In genomic region chr12:67747869-67748760, GRCh38 we compare ENCODE assay signal across 15 cellular contexts.
DNase-seq lines count a peak whose midpoint lies in the region; ATAC-seq and TF ChIP-seq lines count a peak whose summit lies in the region.
"Had no signal": no experiment of that assay in that cellular context is flagged by ENCODE, and none has a peak within 500 bp of the region (broad histone marks: within the 10 kb centered on the region; RNA-seq: fewer than 3 reads in every experiment).

No MANE protein-coding gene starts in this region.

- H3K27ac ChIP-seq in osteoblast (ENCODE audit: low read depth, low read length) (peak overlapping the region; percentile 34), substantia nigra (ENCODE audit: low read depth, low read length, poor library complexity, severe bottlenecking) (no peak overlapping the region)
- H3K27ac ChIP-seq: HL-60 had no signal

- H2AFZ ChIP-seq in osteoblast (ENCODE audit: low read length), result peak overlapping the region; percentile 3

- H3K79me2 ChIP-seq in osteoblast (ENCODE audit: insufficient read depth, low read length), result no peaks in the 10 kb centered on the region

- TF ChIP-seq CTCF in fibroblast of mammary gland (conservative IDR thresholded peaks at IDR 0.05; ENCODE audit: control insufficient read depth, insufficient read depth, low read depth, low read length) (no peak), osteoblast (IDR thresholded peaks at IDR 0.05; ENCODE audit: extremely low read depth, low read depth, low read length) (no peak)

- H4K20me1 ChIP-seq in osteoblast (ENCODE audit: insufficient read depth, low read length), result no peaks in the 10 kb centered on the region

- in situ Hi-C loops in KBM-7 (cut with MboI; ENCODE audit: low pct_unique_long_range_greater_than_20kb, low sequenced_read_pairs), result no loop called here

- H3K4me3 ChIP-seq in fibroblast of mammary gland (ENCODE audit: control insufficient read depth, low read depth, low read length) (no peak overlapping the region), osteoblast (ENCODE audit: insufficient read depth, low read length) (no peak overlapping the region)

- no peaks in the 10 kb centered on the region for H3K9me3 ChIP-seq in osteoblast (ENCODE audit: low read depth, low read length)

- H3K4me2 ChIP-seq in osteoblast (ENCODE audit: insufficient read depth, low read length), result peak overlapping the region; percentile 9

- ATAC-seq in GM19324 (IDR thresholded peaks at IDR 0.05; ENCODE audit: low FRiP score, unreplicated experiment), result no peak

- no peaks in the 10 kb centered on the region for H3K36me3 ChIP-seq in osteoblast (ENCODE audit: insufficient read depth, low read length)

- DNase-seq in EL (peak; percentile 74), RKO (ENCODE audit: low spot score) (peak; percentile 39), fibroblast of mammary gland (ENCODE audit: low read depth) (peak; percentile 64), osteoblast (ENCODE audit: insufficient read length, low spot score, missing footprints) (no peak), substantia nigra (lab: John Stamatoyannopoulos, UW) (no peak), KBM-7 (no peak), retina (no peak)
- DNase-seq: activated CD4-positive, alpha-beta T cell treated with anti-CD3 and anti-CD28 coated beads, Interleukin-2, amount 50 U/mL, for 4 hours; activated naive CD8-positive, alpha-beta T cell treated with anti-CD3 and anti-CD28 coated beads, Interleukin-2, amount 10 ng/mL, durations not matched to agents 7 days and 5 days; DND-41; NCI-H2081 treated with DMSO at 0.1 percent for 48 hours; SHP77; stimulated activated naive CD4-positive, alpha-beta T cell had no signal

- H3K27me3 ChIP-seq in osteoblast (ENCODE audit: insufficient read depth, low read length), result no peaks in the 10 kb centered on the region

- H3K4me1 ChIP-seq in osteoblast (ENCODE audit: insufficient read depth, low read length), result peaks cover 16% of the 10 kb centered on the region

Comparison
In these comparisons a context has a peak if more than half of its experiments do, and no peak if none do; other contexts are left out.
1. DNase-seq: peak in EL (single experiment), RKO (single experiment) and fibroblast of mammary gland (single experiment); none in osteoblast (single experiment), substantia nigra (0 of 49), KBM-7 (single experiment) and retina (single experiment).